In genomic region chr14:64338616-64339316, GRCh38 we compare ENCODE assay signal across 8 cellular contexts.
DNase-seq lines count a peak whose midpoint lies in the region; TF ChIP-seq lines count a peak whose summit lies in the region.

No MANE protein-coding gene starts in this region.

- H3K9me3 ChIP-seq in effector memory CD4-positive, alpha-beta T cell (ENCODE audit: control insufficient read depth, low read length) = no peaks in the 10 kb centered on the region

- no peaks in the 10 kb centered on the region for H3K27me3 ChIP-seq in effector memory CD4-positive, alpha-beta T cell (replicated peaks; ENCODE audit: control insufficient read depth, insufficient read depth, low read length, poor library complexity, severe bottlenecking)

- DNase-seq in COLO668 (lab: John Stamatoyannopoulos, UW; ENCODE audit: unreplicated experiment) = peak; percentile 98
- peak; percentile 98 for DNase-seq in GM20000 (ENCODE audit: low spot score)
- peak; percentile 67 for DNase-seq in HS-5 (ENCODE audit: low read depth)
- peak; percentile 48 for DNase-seq in NK-92 (lab: John Stamatoyannopoulos, UW; ENCODE audit: unreplicated experiment)
- DNase-seq in activated CD8-positive, alpha-beta memory T cell treated with anti-CD3 and anti-CD28 coated beads for 24 hours = peak; percentile 95
- DNase-seq in effector memory CD4-positive, alpha-beta T cell = peak; percentile 78 to 81 (median 80)
- peak; percentile 98 for DNase-seq in medulla oblongata (ENCODE audit: extremely low spot score)
- DNase-seq in stimulated activated CD4-positive, alpha-beta T cell treated with anti-CD3 and anti-CD28 coated beads, TNF-alpha, amount 100 ng/mL, for 48 hours (ENCODE audit: low read depth in 3 of 3) = peak; percentile 79 to 84 (median 82)

- H3K27ac ChIP-seq in effector memory CD4-positive, alpha-beta T cell (ENCODE audit: insufficient read depth, low read length, poor library complexity, severe bottlenecking) = peak overlapping the region; percentile 56

- peak overlapping the region; percentile 70 for H3K4me3 ChIP-seq in effector memory CD4-positive, alpha-beta T cell (ENCODE audit: insufficient read depth, low read depth, low read length, poor library complexity, severe bottlenecking)

- no peaks in the 10 kb centered on the region for H3K36me3 ChIP-seq in effector memory CD4-positive, alpha-beta T cell (ENCODE audit: control insufficient read depth, insufficient read depth, low read length)

- peaks cover 4% of the 10 kb centered on the region for H3K4me1 ChIP-seq in effector memory CD4-positive, alpha-beta T cell (ENCODE audit: control insufficient read depth, insufficient read depth, low read length, poor library complexity, severe bottlenecking)

- TF ChIP-seq CTCF in GM20000 (IDR thresholded peaks at IDR 0.05; ENCODE audit: extremely low read depth, missing control alignments) = no peak

Comparison
In these comparisons a context has a peak if more than half of its experiments do, and no peak if none do; other contexts are left out.
1. Peak in every context shown above with its lines: DNase-seq, H3K4me3 ChIP-seq and H3K27ac ChIP-seq.
2. DNase-seq: peak in every context shown above with its lines; median percentile 98 in COLO668; 98 in GM20000; 98 in medulla oblongata; 95 in activated CD8-positive, alpha-beta memory T cell treated with anti-CD3 and anti-CD28 coated beads for 24 hours; 82 in stimulated activated CD4-positive, alpha-beta T cell treated with anti-CD3 and anti-CD28 coated beads, TNF-alpha, amount 100 ng/mL, for 48 hours; 80 in effector memory CD4-positive, alpha-beta T cell; 67 in HS-5; 48 in NK-92.